In the genomic region with DNA sequence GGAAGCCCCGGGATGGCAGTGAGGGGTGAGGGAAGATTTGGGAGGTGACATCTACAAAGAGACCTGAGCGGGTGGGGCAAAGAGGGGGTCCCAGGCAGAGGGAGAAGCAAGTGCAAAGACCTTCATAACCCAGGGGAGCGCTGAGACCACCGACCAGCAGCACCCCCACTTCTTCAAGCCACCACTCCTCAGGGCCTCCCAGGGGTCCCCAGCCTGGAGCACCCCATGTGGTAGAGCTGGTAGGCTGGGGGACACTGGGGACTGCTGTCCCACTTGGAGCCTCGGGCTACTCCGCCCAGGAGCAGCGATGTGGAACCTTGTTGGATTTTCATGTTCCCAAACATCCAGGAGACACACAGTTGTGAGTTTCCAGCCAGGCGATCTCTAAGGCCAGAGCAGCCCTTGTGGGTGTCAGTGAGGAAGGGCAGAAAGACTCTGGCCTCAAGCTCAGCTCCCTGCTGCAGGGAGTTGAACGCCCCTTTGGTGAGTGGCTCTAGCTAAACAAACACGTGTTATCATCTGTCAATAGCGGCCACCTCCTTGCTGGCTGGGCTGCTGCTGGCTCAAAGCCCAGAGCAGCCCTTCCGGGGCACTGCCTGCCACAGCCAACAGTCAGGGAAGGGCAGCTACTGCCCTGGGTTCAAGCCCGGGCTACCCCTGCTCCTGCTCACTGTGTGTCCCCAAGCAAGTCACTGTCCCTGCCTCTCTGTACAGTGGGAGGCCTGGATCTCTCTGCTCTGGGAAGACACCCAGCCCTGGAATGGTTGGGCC, we compare ENCODE assay signal across 1 cellular context.
TF ChIP-seq lines count a peak whose summit lies in the region.

No MANE protein-coding gene starts in this region.

TF ChIP-seq in K562, 482 proteins besides CTCF, POLR2A, EP300 and RAD21 (continued from another document):
- TF ChIP-seq, protein P1, sequence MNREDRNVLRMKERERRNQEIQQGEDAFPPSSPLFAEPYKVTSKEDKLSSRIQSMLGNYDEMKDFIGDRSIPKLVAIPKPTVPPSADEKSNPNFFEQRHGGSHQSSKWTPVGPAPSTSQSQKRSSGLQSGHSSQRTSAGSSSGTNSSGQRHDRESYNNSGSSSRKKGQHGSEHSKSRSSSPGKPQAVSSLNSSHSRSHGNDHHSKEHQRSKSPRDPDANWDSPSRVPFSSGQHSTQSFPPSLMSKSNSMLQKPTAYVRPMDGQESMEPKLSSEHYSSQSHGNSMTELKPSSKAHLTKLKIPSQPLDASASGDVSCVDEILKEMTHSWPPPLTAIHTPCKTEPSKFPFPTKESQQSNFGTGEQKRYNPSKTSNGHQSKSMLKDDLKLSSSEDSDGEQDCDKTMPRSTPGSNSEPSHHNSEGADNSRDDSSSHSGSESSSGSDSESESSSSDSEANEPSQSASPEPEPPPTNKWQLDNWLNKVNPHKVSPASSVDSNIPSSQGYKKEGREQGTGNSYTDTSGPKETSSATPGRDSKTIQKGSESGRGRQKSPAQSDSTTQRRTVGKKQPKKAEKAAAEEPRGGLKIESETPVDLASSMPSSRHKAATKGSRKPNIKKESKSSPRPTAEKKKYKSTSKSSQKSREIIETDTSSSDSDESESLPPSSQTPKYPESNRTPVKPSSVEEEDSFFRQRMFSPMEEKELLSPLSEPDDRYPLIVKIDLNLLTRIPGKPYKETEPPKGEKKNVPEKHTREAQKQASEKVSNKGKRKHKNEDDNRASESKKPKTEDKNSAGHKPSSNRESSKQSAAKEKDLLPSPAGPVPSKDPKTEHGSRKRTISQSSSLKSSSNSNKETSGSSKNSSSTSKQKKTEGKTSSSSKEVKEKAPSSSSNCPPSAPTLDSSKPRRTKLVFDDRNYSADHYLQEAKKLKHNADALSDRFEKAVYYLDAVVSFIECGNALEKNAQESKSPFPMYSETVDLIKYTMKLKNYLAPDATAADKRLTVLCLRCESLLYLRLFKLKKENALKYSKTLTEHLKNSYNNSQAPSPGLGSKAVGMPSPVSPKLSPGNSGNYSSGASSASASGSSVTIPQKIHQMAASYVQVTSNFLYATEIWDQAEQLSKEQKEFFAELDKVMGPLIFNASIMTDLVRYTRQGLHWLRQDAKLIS (CRISPR knock-in tag; IDR thresholded peaks at IDR 0.05): no peak
- peak; percentile 20 for TF ChIP-seq TAF1 (IDR thresholded peaks at IDR 0.05; ENCODE audit: control insufficient read depth, extremely low read depth, insufficient read depth, low read length, severe bottlenecking)
- peak; percentile 67 for TF ChIP-seq MEIS2 (IDR thresholded peaks at IDR 0.05; ENCODE audit: partially characterized antibody)
- peak in 1 of 2 experiments; percentile 58; a peak in 1 of 4 replicates for TF ChIP-seq FOXK2 (conservative IDR thresholded peaks at IDR 0.05 in 1 of 2, IDR thresholded peaks at IDR 0.05 in 1 of 2; ENCODE audit: low read depth in 2 of 2)
- TF ChIP-seq FOXJ2 (tag; IDR thresholded peaks at IDR 0.05): 0 out of 2 replicates have a peak, but pooled peaks have one; percentile 26
- no peak for TF ChIP-seq CEBPB (tag; IDR thresholded peaks at IDR 0.05)
- TF ChIP-seq TOE1 (IDR thresholded peaks at IDR 0.05; ENCODE audit: borderline replicate concordance): no peak
- TF ChIP-seq TOE1 (CRISPR knock-in tag; IDR thresholded peaks at IDR 0.05; ENCODE audit: borderline replicate concordance, low read depth): 0 out of 2 replicates have a peak, but pooled peaks have one; percentile 25
- no peak for TF ChIP-seq SP2 (IDR thresholded peaks at IDR 0.05; ENCODE audit: extremely low read depth, low read depth, low read length, poor library complexity, severe bottlenecking)
- no peak for TF ChIP-seq DACH1 (IDR thresholded peaks at IDR 0.05; ENCODE audit: partially characterized antibody)
- TF ChIP-seq MYNN (IDR thresholded peaks at IDR 0.05): 0 out of 2 replicates have a peak, but pooled peaks have one; percentile 70
- no peak for TF ChIP-seq MYNN (CRISPR knock-in tag; IDR thresholded peaks at IDR 0.05)
- no peak for TF ChIP-seq ZFX (CRISPR knock-in tag; IDR thresholded peaks at IDR 0.05)
- TF ChIP-seq TEAD2 (tag; IDR thresholded peaks at IDR 0.05): no peak
TF ChIP-seq in K562: peak in this region for 51.
